Comparison of ENCODE assay signal across 22 cellular contexts in genomic region chr21:43832158-43832550, GRCh38. TPM values are rescaled to one million over a fixed set of nuclear protein-coding genes. Genes with fewer than 3 reads are reported as not detected.
DNase-seq lines count a peak whose midpoint lies in the region; ATAC-seq, FAIRE-seq and TF ChIP-seq lines count a peak whose summit lies in the region.
"Had no signal": no experiment of that assay in that cellular context is flagged by ENCODE, and none has a peak within 500 bp of the region (broad histone marks: within the 10 kb centered on the region; RNA-seq: fewer than 3 reads in every experiment).

No MANE protein-coding gene starts in this region.

- CTCF ChIA-PET in IMR-90 (lab: Yijun Ruan, JAX) (no interaction called here), H1 (lab: Charles Lee; ENCODE audit: partially characterized antibody) (interaction anchor here (0.7 to 3.1 kb wide), 4 partner anchors 17 to 109 kb away, joined by 3 to 11 read pairs (median 4); no protein-coding TSS in a partner anchor)

- ATAC-seq in IMR-90 (ENCODE audit: low read depth), result no peak
- no peak for ATAC-seq in GM19455 (IDR thresholded peaks at IDR 0.05; ENCODE audit: unreplicated experiment)
- ATAC-seq in HG02852 (IDR thresholded peaks at IDR 0.05; ENCODE audit: unreplicated experiment), result no peak
- ATAC-seq: HepG2 had no signal

- H3K36me3 Mint-ChIP-seq in nephron progenitor cell (ENCODE audit: low read depth), result no peaks in the 10 kb centered on the region
- H3K36me3 Mint-ChIP-seq: CD4-positive, CD25-positive, alpha-beta regulatory T cell had no signal

- H3K18ac ChIP-seq in IMR-90 (ENCODE audit: low read depth, low read length) (no peak overlapping the region), H1 (ENCODE audit: extremely low read depth, low read length) (no peak overlapping the region)

- H3K23ac ChIP-seq in IMR-90 (ENCODE audit: low read depth, low read length), result no peak overlapping the region
- H3K23ac ChIP-seq in H1 (ENCODE audit: insufficient read length), result no peak overlapping the region

- DNase-seq in IMR-90, result no peak
- DNase-seq in H1 (ENCODE audit: low read depth in 1 of 2, low spot score in 2 of 2), result no peak
- no peak for DNase-seq in nephron progenitor cell
- DNase-seq in posterior vena cava (ENCODE audit: low spot score), result peak; percentile 54
- DNase-seq in activated effector memory CD4-positive, alpha-beta T cell treated with anti-CD3 and anti-CD28 coated beads, Interleukin-2, amount 50 U/mL, for 16 hours, result no peak
- DNase-seq: ACHN; BE2C; C1 segment of cervical spinal cord; CD4-positive, CD25-positive, alpha-beta regulatory T cell; COR-L47; GOT3; HCEC 1CT had no signal

- H3K4me2 ChIP-seq in IMR-90 (ENCODE audit: low read depth, low read length) (no peak overlapping the region), H1 (ENCODE audit: insufficient read depth in 1 of 2, low read depth in 2 of 2, low read length in 2 of 2) (no peak overlapping the region)
- H3K4me2 ChIP-seq: KMS-11 had no signal

- no peak overlapping the region for H4K8ac ChIP-seq in IMR-90 (ENCODE audit: low read depth in 2 of 2, low read length in 2 of 2)
- no peak overlapping the region for H4K8ac ChIP-seq in H1 (ENCODE audit: extremely low read depth, insufficient read depth, low read length)

- no peak for FAIRE-seq in H1 (lab: Jason Lieb, UNC)
- FAIRE-seq: A204.1, D721Med, G401.6, GM12892, GM18507, HepG2 had no signal

- no peaks in the 10 kb centered on the region for H3K4me1 ChIP-seq in IMR-90 (ENCODE audit: control insufficient read depth, insufficient read depth, low read length)
- H3K4me1 ChIP-seq in H1 (replicated peaks in 1 of 4; ENCODE audit: control insufficient read depth in 3 of 4, insufficient read depth in 4 of 4, low read length in 3 of 4), result no peaks in the 10 kb centered on the region
- H3K4me1 ChIP-seq: BE2C had no signal

- no peak overlapping the region for H2AK9ac ChIP-seq in IMR-90 (replicated peaks; ENCODE audit: low read depth, low read length, poor library complexity)

- peaks cover 16% of the 10 kb centered on the region for H3K27me3 Mint-ChIP-seq in nephron progenitor cell (ENCODE audit: low read depth, poor library complexity)

- H4K91ac ChIP-seq in IMR-90 (ENCODE audit: insufficient read depth, low read depth, low read length) (no peak overlapping the region), H1 (replicated peaks; ENCODE audit: insufficient read length, low read length) (no peak overlapping the region)

- H4K5ac ChIP-seq in IMR-90 (ENCODE audit: low read depth, low read length), result no peak overlapping the region
- no peak overlapping the region for H4K5ac ChIP-seq in H1 (ENCODE audit: insufficient read length, low read depth, low read length)

- H3K9me1 ChIP-seq in IMR-90 (ENCODE audit: insufficient read depth, low read length), result no peaks in the 10 kb centered on the region

- H3K27me3 ChIP-seq in IMR-90 (ENCODE audit: control insufficient read depth, insufficient read depth, low read length) (peaks cover 34% of the 10 kb centered on the region), H1 (replicated peaks in 1 of 4; ENCODE audit: control insufficient read depth in 3 of 4, extremely low read depth in 1 of 4, insufficient read depth in 3 of 4, low read length in 3 of 4) (no peaks in the 10 kb centered on the region)
- H3K27me3 ChIP-seq: BE2C had no signal

- H2AFZ ChIP-seq in IMR-90 (replicated peaks; ENCODE audit: low read length, poor library complexity) (peak overlapping the region; percentile 32), H1 (ENCODE audit: low read length) (no peak overlapping the region)

- H4K20me1 ChIP-seq in IMR-90 (ENCODE audit: insufficient read depth, low read length) (no peaks in the 10 kb centered on the region), H1 (replicated peaks in 1 of 2; ENCODE audit: control insufficient read depth in 1 of 2, insufficient read depth in 2 of 2, low read length in 2 of 2) (no peaks in the 10 kb centered on the region)

- TF ChIP-seq CTCF in IMR-90 (conservative IDR thresholded peaks at IDR 0.05; ENCODE audit: low read depth, low read length) (no peak), H1 (IDR thresholded peaks at IDR 0.05; ENCODE audit: control extremely low read depth in 1 of 3, insufficient read depth in 1 of 3, low read depth in 1 of 3, low read length in 3 of 3) (no peak), nephron progenitor cell (IDR thresholded peaks at IDR 0.05) (no peak)

- H2BK20ac ChIP-seq in IMR-90 (ENCODE audit: low read depth, low read length) (no peak overlapping the region), H1 (ENCODE audit: low read length) (no peak overlapping the region)

- H3K9me3 ChIP-seq in IMR-90 (ENCODE audit: control insufficient read depth, insufficient read depth, low read length) (peaks cover 7% of the 10 kb centered on the region; the same call in 1 of the 2 replicates), H1 (ENCODE audit: insufficient read depth in 2 of 2, low read depth in 1 of 2, low read length in 1 of 2) (no peaks in the 10 kb centered on the region)
- H3K9me3 ChIP-seq: BE2C had no signal

- no peak overlapping the region for H3K27ac Mint-ChIP-seq in nephron progenitor cell
- H3K27ac Mint-ChIP-seq: CD4-positive, CD25-positive, alpha-beta regulatory T cell; CD8-positive, alpha-beta memory T cell had no signal

- TF ChIP-seq POLR2A in IMR-90 (IDR thresholded peaks at IDR 0.05; ENCODE audit: low read depth, low read length) (no peak), H1 (IDR thresholded peaks at IDR 0.05; ENCODE audit: control extremely low read depth in 1 of 2, low read depth in 2 of 2, low read length in 2 of 2) (no peak)

- peaks cover 6% of the 10 kb centered on the region for H3K4me1 Mint-ChIP-seq in nephron progenitor cell
- H3K4me1 Mint-ChIP-seq: CD4-positive, CD25-positive, alpha-beta regulatory T cell; CD8-positive, alpha-beta memory T cell had no signal

- no peak overlapping the region for H3K27ac ChIP-seq in IMR-90 (ENCODE audit: insufficient read depth, low read length)
- H3K27ac ChIP-seq in H1 (ENCODE audit: low read depth, low read length), result no peak overlapping the region
- H3K27ac ChIP-seq: KMS-11 had no signal

- H3K9me3 Mint-ChIP-seq in nephron progenitor cell, result peaks cover 28% of the 10 kb centered on the region
- H3K9me3 Mint-ChIP-seq: CD8-positive, alpha-beta memory T cell had no signal

- TF ChIP-seq RAD21 in IMR-90 (IDR thresholded peaks at IDR 0.05; ENCODE audit: low read length), result no peak
- no peak for TF ChIP-seq RAD21 in H1 (IDR thresholded peaks at IDR 0.05 in 1 of 2, conservative IDR thresholded peaks at IDR 0.05 in 1 of 2; ENCODE audit: low read depth in 2 of 2, low read length in 2 of 2)

- no peak overlapping the region for H3K4ac ChIP-seq in IMR-90 (ENCODE audit: low read depth, low read length)
- no peak overlapping the region for H3K4ac ChIP-seq in H1 (replicated peaks; ENCODE audit: insufficient read length, low read depth, low read length)

- H3K4me3 Mint-ChIP-seq in nephron progenitor cell, result peak overlapping the region; percentile 32
- H3K4me3 Mint-ChIP-seq: CD4-positive, CD25-positive, alpha-beta regulatory T cell; CD8-positive, alpha-beta memory T cell had no signal

- no peaks in the 10 kb centered on the region for H3K23me2 ChIP-seq in H1 (ENCODE audit: low read depth, low read length)

- H3K36me3 ChIP-seq in IMR-90 (ENCODE audit: control insufficient read depth, insufficient read depth, low read length) (no peaks in the 10 kb centered on the region), H1 (ENCODE audit: control insufficient read depth in 2 of 4, insufficient read depth in 4 of 4, low read length in 3 of 4) (no peaks in the 10 kb centered on the region)
- H3K36me3 ChIP-seq: BE2C had no signal

- no peaks in the 10 kb centered on the region for H3K79me1 ChIP-seq in IMR-90 (ENCODE audit: low read depth in 1 of 2, low read length in 2 of 2)
- H3K79me1 ChIP-seq in H1 (ENCODE audit: low read depth, low read length), result no peaks in the 10 kb centered on the region

- H2BK15ac ChIP-seq in IMR-90 (ENCODE audit: low read depth, low read length) (no peak overlapping the region), H1 (ENCODE audit: low read length) (no peak overlapping the region)

- H2BK5ac ChIP-seq in IMR-90 (ENCODE audit: low read depth, low read length, poor library complexity, severe bottlenecking) (no peak overlapping the region), H1 (ENCODE audit: low read depth, low read length) (no peak overlapping the region)

- H3K79me2 ChIP-seq in H1 (ENCODE audit: control insufficient read depth in 1 of 2, insufficient read depth in 2 of 2, low read length in 2 of 2), result no peaks in the 10 kb centered on the region

- in situ Hi-C loops in IMR-90 (cut with MboI; ENCODE audit: low sequenced_read_pairs), result no loop called here

- H2AK5ac ChIP-seq in IMR-90 (ENCODE audit: low read depth, low read length), result no peak overlapping the region
- 0 out of 2 replicates have a peak overlapping the region, but pooled peaks have one; percentile 5 for H2AK5ac ChIP-seq in H1 (ENCODE audit: low read depth, low read length)

- H3K14ac ChIP-seq in IMR-90 (replicated peaks; ENCODE audit: low read depth, low read length) (no peak overlapping the region), H1 (ENCODE audit: insufficient read length) (no peak overlapping the region)

- dilution Hi-C loops in IMR-90 (cut with HindIII; ENCODE audit: low sequenced_read_pairs, unreplicated experiment), result no loop called here

- intact Hi-C loops in IMR-90 (cut with micrococcal nuclease), result no loop called here
- intact Hi-C loops in posterior vena cava (cut with DNase I), result no loop called here

- H2BK12ac ChIP-seq in H1 (ENCODE audit: low read depth, low read length), result no peak overlapping the region

- BruUV-seq in IMR-90 (replicated peaks; lab: Mats Ljungman, UMichigan), result no TSS peak

- WGBS in IMR-90 (ENCODE audit: extremely low coverage in 2 of 2, insufficient read length in 1 of 2), 2 experiments, result 82% methylated on average over 8 of the region's 14 CpGs; no CpG with 5 or more reads in 1 of the 2 experiments
- 94% methylated on average over 14 of the region's 14 CpGs; no CpG with 5 or more reads in 1 of the 2 experiments for WGBS in H1 (ENCODE audit: extremely low coverage in 1 of 2, insufficient coverage in 1 of 2, insufficient read length in 1 of 2, insufficient replicate concordance in 2 of 2, low coverage in 1 of 2, low lambda C conversion rate in 2 of 2, missing lambda C conversion rate in 1 of 2), 2 experiments

- POLR2A ChIA-PET in IMR-90 (lab: Charles Lee; ENCODE audit: unreplicated experiment), result no interaction called here
- POLR2A ChIA-PET in H1 (lab: Charles Lee; ENCODE audit: partially characterized antibody), result no interaction called here

- H3K9ac ChIP-seq in IMR-90 (ENCODE audit: low read depth, low read length) (no peak overlapping the region), H1 (replicated peaks in 1 of 4; ENCODE audit: extremely low read depth in 1 of 4, low read depth in 3 of 4, low read length in 3 of 4) (no peak overlapping the region)
- H3K9ac ChIP-seq: KMS-11 had no signal

- H3K4me3 ChIP-seq in IMR-90 (ENCODE audit: insufficient read depth, low read depth, low read length) (no peak overlapping the region), H1 (ENCODE audit: extremely low read depth in 1 of 4, insufficient read depth in 2 of 4, low read depth in 3 of 4, low read length in 4 of 4) (no peak overlapping the region)

- H3K56ac ChIP-seq in IMR-90 (ENCODE audit: extremely low read depth, insufficient read depth, low read length) (no peak overlapping the region), H1 (replicated peaks; ENCODE audit: insufficient read length, low read depth, low read length) (no peak overlapping the region)

- H2BK120ac ChIP-seq in IMR-90 (ENCODE audit: low read depth, low read length), result no peak overlapping the region
- H2BK120ac ChIP-seq in H1 (replicated peaks; ENCODE audit: low read depth, low read length), result no peak overlapping the region

- TF ChIP-seq EP300 in H1 (IDR thresholded peaks at IDR 0.05; ENCODE audit: borderline replicate concordance in 1 of 2, low read depth in 2 of 2, low read length in 2 of 2), result no peak

RNA-seq across cellular contexts. Expression of gene AGPAT3, which starts 32.9 kb away (rescaled TPM):
- total RNA-seq in IMR-90 (2012; rRNA removed), result 24.2 and 27.1 TPM in 2 replicates
- 36.2 and 38.7 TPM in 2 replicates for polyA plus RNA-seq in IMR-90 (2012; rRNA removed)
- polyA plus RNA-seq in IMR-90 (2012; cell fraction: cytosol; rRNA removed), result 32.1 and 32.6 TPM in 2 replicates
- 48.7 and 55.4 TPM in 2 replicates for polyA plus RNA-seq in IMR-90 (2012; cell fraction: nucleus; rRNA removed; ENCODE audit: low replicate concordance)
- 5.8 and 5.9 TPM in 2 replicates for total RNA-seq in H1 (2021; fragmentation: NEBNext Ultra II Directional; extraction: Animal tissue kit (Norgen Biotek cat#: 25700))
- polyA plus RNA-seq in H1 (2011; rRNA removed), result 6.7 and 7.3 TPM in 2 replicates
- 5.3 TPM for polyA plus RNA-seq in H1 (2011; cell fraction: cytosol; rRNA removed)
- 8.9 TPM for polyA plus RNA-seq in H1 (2011; cell fraction: nucleus; rRNA removed)
- polyA plus RNA-seq in H1 (2012, experiment 1 of 2), result 5.0 to 8.9 TPM (median 7.8 TPM) in 4 replicates
- 4.7 TPM for polyA plus RNA-seq in H1 (2012, experiment 2 of 2)
- polyA plus RNA-seq in H1 (2013, experiment 1 of 2), result 7.3 TPM
- 8.3 TPM for polyA plus RNA-seq in H1 (2013, experiment 2 of 2)
- polyA minus RNA-seq in H1 (2011; rRNA and poly(A)+ RNA removed), result 8.1 and 15.0 TPM in 2 replicates
- polyA minus RNA-seq in H1 (2011; cell fraction: cytosol; rRNA and poly(A)+ RNA removed), result 8.5 TPM
- 10.8 TPM for polyA minus RNA-seq in H1 (2011; cell fraction: nucleus; rRNA and poly(A)+ RNA removed)
- total RNA-seq in posterior vena cava, result 10 to 100 TPM; 35.3 to 43.2 TPM

RNA-seq across cellular contexts. Expression of gene RRP1, which starts 42.8 kb away (rescaled TPM):
- total RNA-seq in IMR-90 (2012; rRNA removed), result 18.3 and 23.3 TPM in 2 replicates
- polyA plus RNA-seq in IMR-90 (2012; rRNA removed), result 18.1 and 20.2 TPM in 2 replicates
- 12.4 and 18.5 TPM in 2 replicates for polyA plus RNA-seq in IMR-90 (2012; cell fraction: cytosol; rRNA removed)
- 28.8 and 33.8 TPM in 2 replicates for polyA plus RNA-seq in IMR-90 (2012; cell fraction: nucleus; rRNA removed; ENCODE audit: low replicate concordance)
- total RNA-seq in H1 (2021; fragmentation: NEBNext Ultra II Directional; extraction: Animal tissue kit (Norgen Biotek cat#: 25700)), result 54.3 and 55.2 TPM in 2 replicates
- polyA plus RNA-seq in H1 (2011; rRNA removed), result 11.6 and 22.8 TPM in 2 replicates
- polyA plus RNA-seq in H1 (2011; cell fraction: cytosol; rRNA removed), result 30.9 TPM
- 73.1 TPM for polyA plus RNA-seq in H1 (2011; cell fraction: nucleus; rRNA removed)
- 44.1 to 55.7 TPM (median 49.9 TPM) in 4 replicates for polyA plus RNA-seq in H1 (2012, experiment 1 of 2)
- polyA plus RNA-seq in H1 (2012, experiment 2 of 2), result 36.7 TPM
- 34.0 TPM for polyA plus RNA-seq in H1 (2013, experiment 1 of 2)
- 32.3 TPM for polyA plus RNA-seq in H1 (2013, experiment 2 of 2)
- 23.5 and 28.3 TPM in 2 replicates for polyA minus RNA-seq in H1 (2011; rRNA and poly(A)+ RNA removed)
- polyA minus RNA-seq in H1 (2011; cell fraction: cytosol; rRNA and poly(A)+ RNA removed), result 18.1 TPM
- polyA minus RNA-seq in H1 (2011; cell fraction: nucleus; rRNA and poly(A)+ RNA removed), result 53.8 TPM
- total RNA-seq in posterior vena cava, result 10 to 100 TPM; 10.7 to 14.3 TPM

RNA-seq across cellular contexts. Expression of gene CSTB, which starts 56.0 kb away (rescaled TPM):
- total RNA-seq in IMR-90 (2012; rRNA removed) (6.1 and 6.9 TPM in 2 replicates), posterior vena cava (10 to 100 TPM; 29.0 to 48.6 TPM)
- polyA plus RNA-seq in IMR-90 (2012; rRNA removed) (71.7 and 87.4 TPM in 2 replicates), H1 (2011; rRNA removed) (63.1 and 64.1 TPM in 2 replicates)
- polyA plus RNA-seq in IMR-90 (2012; cell fraction: cytosol; rRNA removed), result 31.9 and 61.6 TPM in 2 replicates
- 16.5 and 24.5 TPM in 2 replicates for polyA plus RNA-seq in IMR-90 (2012; cell fraction: nucleus; rRNA removed; ENCODE audit: low replicate concordance)
- total RNA-seq in H1 (2021; fragmentation: NEBNext Ultra II Directional; extraction: Animal tissue kit (Norgen Biotek cat#: 25700)), result 53.8 and 54.5 TPM in 2 replicates
- 51.1 TPM for polyA plus RNA-seq in H1 (2011; cell fraction: cytosol; rRNA removed)
- polyA plus RNA-seq in H1 (2011; cell fraction: nucleus; rRNA removed), result 43.7 TPM
- polyA plus RNA-seq in H1 (2012, experiment 1 of 2), result 74.6 to 90.9 TPM (median 78.1 TPM) in 4 replicates
- 68.8 TPM for polyA plus RNA-seq in H1 (2012, experiment 2 of 2)
- polyA plus RNA-seq in H1 (2013, experiment 1 of 2), result 121 TPM
- 128 TPM for polyA plus RNA-seq in H1 (2013, experiment 2 of 2)
- 31.5 and 33.0 TPM in 2 replicates for polyA minus RNA-seq in H1 (2011; rRNA and poly(A)+ RNA removed)
- polyA minus RNA-seq in H1 (2011; cell fraction: cytosol; rRNA and poly(A)+ RNA removed), result 17.4 TPM
- polyA minus RNA-seq in H1 (2011; cell fraction: nucleus; rRNA and poly(A)+ RNA removed), result 15.0 TPM
